8 cellular contexts compared by ENCODE assay signal in genomic region chrX:103175944-103176753, GRCh38. TPM values are rescaled to one million over a fixed set of nuclear protein-coding genes. Genes with fewer than 3 reads are reported as not detected.
A peak's percentile ranks its signal among the peaks of the same experiment; 100 is the strongest.
DNase-seq lines count a peak whose midpoint lies in the region; ATAC-seq and TF ChIP-seq lines count a peak whose summit lies in the region.

No MANE protein-coding gene starts in this region.

- no peak overlapping the region for H4K8ac ChIP-seq in IMR-90 (ENCODE audit: low read depth in 2 of 2, low read length in 2 of 2)

- H3K9ac ChIP-seq in IMR-90 (ENCODE audit: low read depth, low read length) (no peak overlapping the region; the same call in 1 of the 2 replicates), SU-DHL-6 (ENCODE audit: low read length) (no peak overlapping the region), adipocyte (ENCODE audit: low read length) (peak overlapping the region; percentile 9)

- intact Hi-C loops in IMR-90 (cut with micrococcal nuclease), result loop anchor here (1.0 to 5.0 kb wide), 2 partner anchors 225 to 1109 kb away; no protein-coding TSS in a partner anchor
- intact Hi-C loops in left ventricle myocardium inferior (cut with micrococcal nuclease), result loop anchor here (5.0 kb wide), 1 partner anchor 234 kb away; no protein-coding TSS in a partner anchor
- intact Hi-C loops in sciatic nerve (cut with DNase I), result no loop called here

- H3K23ac ChIP-seq in IMR-90 (ENCODE audit: low read depth, low read length), result no peak overlapping the region

- H2BK15ac ChIP-seq in IMR-90 (ENCODE audit: low read depth, low read length), result no peak overlapping the region

- no peaks in the 10 kb centered on the region for H3F3A ChIP-seq in SU-DHL-6 (ENCODE audit: insufficient read depth)

- BruUV-seq in IMR-90 (replicated peaks; lab: Mats Ljungman, UMichigan), result no TSS peak

- no peak overlapping the region for H2BK20ac ChIP-seq in IMR-90 (ENCODE audit: low read depth, low read length)

- WGBS in IMR-90 (ENCODE audit: extremely low coverage in 2 of 2, insufficient read length in 1 of 2), 2 experiments, result 0% methylated on average over 1 of the region's 11 CpGs; no CpG with 5 or more reads in 1 of the 2 experiments

- peak; percentile 63 for TF ChIP-seq RAD21 in IMR-90 (IDR thresholded peaks at IDR 0.05; ENCODE audit: low read length)

- POLR2A ChIA-PET in BJ (lab: Charles Lee) (interaction anchor here (0.7 kb wide), 1 partner anchor 104 kb away, joined by 3 read pairs; no protein-coding TSS in a partner anchor), IMR-90 (lab: Charles Lee; ENCODE audit: unreplicated experiment) (no interaction called here)

- TF ChIP-seq POLR2A in IMR-90 (IDR thresholded peaks at IDR 0.05; ENCODE audit: low read depth, low read length), result no peak

- CTCF ChIA-PET in BJ (lab: Yijun Ruan, JAX), result interaction anchor here (0.5 to 4.9 kb wide), 9 partner anchors 18 to 1108 kb away, joined by 3 to 39 read pairs (median 4); no protein-coding TSS in a partner anchor
- CTCF ChIA-PET in IMR-90 (lab: Yijun Ruan, JAX), result interaction anchor here (1.4 to 2.1 kb wide), 2 partner anchors 19 to 225 kb away, joined by 3 to 11 read pairs; no protein-coding TSS in a partner anchor

- no peaks in the 10 kb centered on the region for H3K9me3 ChIP-seq in IMR-90 (ENCODE audit: control insufficient read depth, insufficient read depth, low read length)
- no peaks in the 10 kb centered on the region for H3K9me3 ChIP-seq in SU-DHL-6 (ENCODE audit: insufficient read depth, low read length)
- H3K9me3 ChIP-seq in adipocyte (ENCODE audit: control insufficient read depth, low read length), result no peaks in the 10 kb centered on the region
- no peaks in the 10 kb centered on the region for H3K9me3 ChIP-seq in left ventricle myocardium inferior (replicated peaks)

- peak; percentile 72 for TF ChIP-seq CTCF in BJ (IDR thresholded peaks at IDR 0.05; ENCODE audit: insufficient read depth, low read depth, low read length)
- peak; percentile 73 for TF ChIP-seq CTCF in IMR-90 (conservative IDR thresholded peaks at IDR 0.05; ENCODE audit: low read depth, low read length)
- TF ChIP-seq CTCF in SU-DHL-6 (IDR thresholded peaks at IDR 0.05; ENCODE audit: insufficient read depth, low read length, poor library complexity, severe bottlenecking), result peak; percentile 49
- peak; percentile 72 for TF ChIP-seq CTCF in left ventricle myocardium inferior (IDR thresholded peaks at IDR 0.05; ENCODE audit: borderline replicate concordance)

- no peaks in the 10 kb centered on the region; the same call in 1 of the 2 replicates for H3K27me3 ChIP-seq in BJ (ENCODE audit: control insufficient read depth, insufficient read depth, low read length)
- H3K27me3 ChIP-seq in IMR-90 (ENCODE audit: control insufficient read depth, insufficient read depth, low read length), result peaks cover 10% of the 10 kb centered on the region; the same call in 1 of the 2 replicates
- H3K27me3 ChIP-seq in SU-DHL-6 (ENCODE audit: low read length), result no peaks in the 10 kb centered on the region
- H3K27me3 ChIP-seq in adipocyte (replicated peaks; ENCODE audit: control insufficient read depth, insufficient read depth, low read length), result peaks cover 36% of the 10 kb centered on the region
- no peaks in the 10 kb centered on the region for H3K27me3 ChIP-seq in left ventricle myocardium inferior (ENCODE audit: low read depth)

- no peak overlapping the region for H3K18ac ChIP-seq in IMR-90 (ENCODE audit: low read depth, low read length)

- no peaks in the 10 kb centered on the region for H3K79me1 ChIP-seq in IMR-90 (ENCODE audit: low read depth in 1 of 2, low read length in 2 of 2)

- H3K56ac ChIP-seq in IMR-90 (ENCODE audit: extremely low read depth, insufficient read depth, low read length), result no peak overlapping the region

- no peak overlapping the region; the same call in 1 of the 2 replicates for H3K4me3 ChIP-seq in BJ (ENCODE audit: low read depth, low read length)
- no peak overlapping the region for H3K4me3 ChIP-seq in IMR-90 (ENCODE audit: insufficient read depth, low read depth, low read length)
- H3K4me3 ChIP-seq in SU-DHL-6 (ENCODE audit: insufficient read depth, low read length, poor library complexity, severe bottlenecking), result no peak overlapping the region
- peak overlapping the region; percentile 61 for H3K4me3 ChIP-seq in adipocyte (ENCODE audit: low read length)
- peak overlapping the region; percentile 33 for H3K4me3 ChIP-seq in left ventricle myocardium inferior

- H3K4ac ChIP-seq in IMR-90 (ENCODE audit: low read depth, low read length), result no peak overlapping the region

- H3K27ac ChIP-seq in IMR-90 (ENCODE audit: insufficient read depth, low read length) (no peak overlapping the region), SU-DHL-6 (ENCODE audit: low read depth, low read length) (no peak overlapping the region), left ventricle myocardium inferior (replicated peaks) (no peak overlapping the region)

- no peaks in the 10 kb centered on the region for H3K36me3 ChIP-seq in BJ (ENCODE audit: control insufficient read depth, insufficient read depth, low read length)
- H3K36me3 ChIP-seq in IMR-90 (ENCODE audit: control insufficient read depth, insufficient read depth, low read length), result no peaks in the 10 kb centered on the region
- H3K36me3 ChIP-seq in SU-DHL-6 (ENCODE audit: low read length), result no peaks in the 10 kb centered on the region
- H3K36me3 ChIP-seq in adipocyte (ENCODE audit: control insufficient read depth, insufficient read depth, low read length, severe bottlenecking), result no peaks in the 10 kb centered on the region
- no peaks in the 10 kb centered on the region for H3K36me3 ChIP-seq in left ventricle myocardium inferior

- peak; percentile 78 for ATAC-seq in GM18907 (IDR thresholded peaks at IDR 0.05; ENCODE audit: unreplicated experiment)
- ATAC-seq in IMR-90 (ENCODE audit: low read depth), result peak; percentile 91
- peak; percentile 56 for ATAC-seq in sciatic nerve
- no peak for ATAC-seq in GM21515 (IDR thresholded peaks at IDR 0.05; ENCODE audit: unreplicated experiment)

- H4K5ac ChIP-seq in IMR-90 (ENCODE audit: low read depth, low read length), result no peak overlapping the region

- H2BK120ac ChIP-seq in IMR-90 (ENCODE audit: low read depth, low read length), result no peak overlapping the region

- H3K4me2 ChIP-seq in IMR-90 (ENCODE audit: low read depth, low read length) (peak overlapping the region; percentile 31; the same call in 1 of the 2 replicates), SU-DHL-6 (ENCODE audit: low read depth, low read length, poor library complexity, severe bottlenecking) (no peak overlapping the region)

- no peaks in the 10 kb centered on the region for H3K79me2 ChIP-seq in SU-DHL-6 (ENCODE audit: insufficient read depth, low read length)

- H2BK5ac ChIP-seq in IMR-90 (ENCODE audit: low read depth, low read length, poor library complexity, severe bottlenecking), result no peak overlapping the region

- no peak overlapping the region for H4K91ac ChIP-seq in IMR-90 (ENCODE audit: insufficient read depth, low read depth, low read length)

- H3K14ac ChIP-seq in IMR-90 (replicated peaks; ENCODE audit: low read depth, low read length), result no peak overlapping the region

- no peaks in the 10 kb centered on the region for H3K4me1 ChIP-seq in IMR-90 (ENCODE audit: control insufficient read depth, insufficient read depth, low read length)
- H3K4me1 ChIP-seq in adipocyte (ENCODE audit: control insufficient read depth, insufficient read depth, low read length), result peaks cover 4% of the 10 kb centered on the region
- no peaks in the 10 kb centered on the region for H3K4me1 ChIP-seq in left ventricle myocardium inferior

- in situ Hi-C loops in IMR-90 (cut with MboI; ENCODE audit: low sequenced_read_pairs), result no loop called here

- no peak for DNase-seq in BJ (ENCODE audit: low read depth)
- peak; percentile 38 for DNase-seq in IMR-90
- DNase-seq in adipocyte (ENCODE audit: low read depth), result peak; percentile 64
- DNase-seq in left ventricle myocardium inferior, result peak; percentile 36
- peak; percentile 76 for DNase-seq in sciatic nerve (ENCODE audit: low spot score)

- H2AK5ac ChIP-seq in IMR-90 (ENCODE audit: low read depth, low read length), result no peak overlapping the region

- dilution Hi-C loops in IMR-90 (cut with HindIII; ENCODE audit: low sequenced_read_pairs, unreplicated experiment), result no loop called here

- H3K9me1 ChIP-seq in IMR-90 (ENCODE audit: insufficient read depth, low read length), result no peaks in the 10 kb centered on the region

- no peaks in the 10 kb centered on the region for H3K9me2 ChIP-seq in SU-DHL-6 (replicated peaks; ENCODE audit: insufficient read depth, low read length)

- H4K20me1 ChIP-seq in IMR-90 (ENCODE audit: insufficient read depth, low read length), result no peaks in the 10 kb centered on the region
- no peaks in the 10 kb centered on the region for H4K20me1 ChIP-seq in SU-DHL-6 (ENCODE audit: low read depth, low read length)

- H2AFZ ChIP-seq in IMR-90 (replicated peaks; ENCODE audit: low read length, poor library complexity) (peak overlapping the region; percentile 84), SU-DHL-6 (ENCODE audit: low read depth, low read length, severe bottlenecking) (no peak overlapping the region)

- H2AK9ac ChIP-seq in IMR-90 (replicated peaks; ENCODE audit: low read depth, low read length, poor library complexity), result peak overlapping the region; percentile 3

TF ChIP-seq in IMR-90, 13 proteins besides CTCF, POLR2A, EP300 and RAD21:
- TF ChIP-seq NFE2L2 (IDR thresholded peaks at IDR 0.05; ENCODE audit: low read depth, low read length) (no peak), SMC3 (IDR thresholded peaks at IDR 0.05; ENCODE audit: low read depth, low read length) (peak; percentile 49)

RNA-seq across cellular contexts. Expression of gene BEX4, which starts 38.8 kb away (rescaled TPM):
- polyA plus RNA-seq in BJ (2011; rRNA removed) (13.6 and 38.7 TPM in 2 replicates), IMR-90 (2012; rRNA removed) (4.5 and 6.8 TPM in 2 replicates)
- polyA minus RNA-seq in BJ (2011; rRNA and poly(A)+ RNA removed), result 1.2 and 2.8 TPM in 2 replicates
- total RNA-seq in IMR-90 (2012; rRNA removed) (0.54 and 3.3 TPM in 2 replicates), left ventricle myocardium inferior (50.8 TPM), sciatic nerve (38.9 TPM)
- polyA plus RNA-seq in IMR-90 (2012; cell fraction: cytosol; rRNA removed), result 0.99 and 2.0 TPM in 2 replicates
- 0.36 and 3.7 TPM in 2 replicates for polyA plus RNA-seq in IMR-90 (2012; cell fraction: nucleus; rRNA removed; ENCODE audit: low replicate concordance)

Comparison
In these comparisons a context has a peak if more than half of its experiments do, and no peak if none do; other contexts are left out.
1. H3K4me3 ChIP-seq: peak in adipocyte (single experiment) and left ventricle myocardium inferior (single experiment); none in BJ (single experiment), IMR-90 (single experiment) and SU-DHL-6 (single experiment).
2. Peak in every context shown above with its lines, with median percentiles within 50 percentile points of each other: CTCF ChIP-seq.